7 cellular contexts compared by ENCODE assay signal in genomic region chr16:74862743-74863244, GRCh38.
A peak's percentile ranks its signal among the peaks of the same experiment; 100 is the strongest.
DNase-seq lines count a peak whose midpoint lies in the region; ATAC-seq and TF ChIP-seq lines count a peak whose summit lies in the region.

No MANE protein-coding gene starts in this region.

- H3K4me3 ChIP-seq in esophagus squamous epithelium (no peak overlapping the region), osteoblast (ENCODE audit: insufficient read depth, low read length) (no peak overlapping the region)

- peak overlapping the region in 1 of 4 donors; percentile 17 for H3K27ac ChIP-seq in esophagus squamous epithelium
- no peak overlapping the region for H3K27ac ChIP-seq in osteoblast (ENCODE audit: low read depth, low read length)

- H3K9me3 ChIP-seq in esophagus squamous epithelium (no peaks in the 10 kb centered on the region), osteoblast (ENCODE audit: low read depth, low read length) (no peaks in the 10 kb centered on the region)

- H3K4me1 ChIP-seq in esophagus squamous epithelium (peaks cover 0 to 22% (median 7%) of the 10 kb centered on the region in 3 donors), osteoblast (ENCODE audit: insufficient read depth, low read length) (peaks cover 6% of the 10 kb centered on the region)

- no peak for TF ChIP-seq POLR2A in esophagus squamous epithelium (IDR thresholded peaks at IDR 0.05)

- no peaks in the 10 kb centered on the region for H3K27me3 ChIP-seq in esophagus squamous epithelium
- peaks cover 8% of the 10 kb centered on the region for H3K27me3 ChIP-seq in osteoblast (ENCODE audit: insufficient read depth, low read length)

- DNase-seq in DMS53 treated with DMSO at 0.1 percent for 48 hours (lab: John Stamatoyannopoulos, UW; ENCODE audit: unreplicated experiment) (peak; percentile 51), LHCN-M2 (ENCODE audit: low read depth) (peak; percentile 34), SHP77 (lab: John Stamatoyannopoulos, UW) (peak; percentile 37 to 55), esophagus squamous epithelium (lab: John Stamatoyannopoulos, UW) (no peak), osteoblast (ENCODE audit: insufficient read length, low spot score, missing footprints) (peak; percentile 88)
- DNase-seq in activated T-cell treated with anti-CD3 and anti-CD28 coated beads, Interleukin-2, amount 50 U/mL, for 48 hours, result no peak

- no peak overlapping the region for H2AFZ ChIP-seq in osteoblast (ENCODE audit: low read length)

- no peaks in the 10 kb centered on the region for H3K36me3 ChIP-seq in esophagus squamous epithelium
- no peaks in the 10 kb centered on the region for H3K36me3 ChIP-seq in osteoblast (ENCODE audit: insufficient read depth, low read length)

- intact Hi-C loops in esophagus squamous epithelium (cut with DNase I), result loop anchor here (5.0 kb wide), 1 partner anchor 155 kb away; no protein-coding TSS in a partner anchor

- peak; percentile 54 for ATAC-seq in GM19023 (IDR thresholded peaks at IDR 0.05; ENCODE audit: unreplicated experiment)

- no peaks in the 10 kb centered on the region for H3K79me2 ChIP-seq in osteoblast (ENCODE audit: insufficient read depth, low read length)

- TF ChIP-seq CTCF in esophagus squamous epithelium (IDR thresholded peaks at IDR 0.05), result peak; percentile 51 to 89 (median 86)
- TF ChIP-seq CTCF in osteoblast (IDR thresholded peaks at IDR 0.05; ENCODE audit: extremely low read depth, low read depth, low read length), result peak; percentile 74

- H4K20me1 ChIP-seq in osteoblast (ENCODE audit: insufficient read depth, low read length), result no peaks in the 10 kb centered on the region

- 24 to 29% methylated on average over 10 of the region's 10 CpGs for WGBS in esophagus squamous epithelium, 2 donors

- no peak overlapping the region for H3K4me2 ChIP-seq in osteoblast (ENCODE audit: insufficient read depth, low read length)

Comparison
In these comparisons a context has a peak if more than half of its experiments do, and no peak if none do; other contexts are left out.
1. DNase-seq: peak in DMS53 treated with DMSO at 0.1 percent for 48 hours (single experiment), LHCN-M2 (single experiment), SHP77 (2 of 2) and osteoblast (single experiment); none in esophagus squamous epithelium (single experiment) and activated T-cell treated with anti-CD3 and anti-CD28 coated beads, Interleukin-2, amount 50 U/mL, for 48 hours (0 of 2).